Comparison of ENCODE assay signal across 1 cellular context in genomic region chr1:148371551-148371994, GRCh38.
TF ChIP-seq lines count a peak whose summit lies in the region.
"Not testable (repeated sequence)": the region's sequence is repeated elsewhere in the genome, so short reads cannot be mapped to it uniquely, and the experiment has no call there.

No MANE protein-coding gene starts in this region.

TF ChIP-seq in K562, 482 proteins besides CTCF, POLR2A, EP300 and RAD21 (continued from another document):
- 0 out of 2 replicates have a peak, but pooled peaks have one; percentile 28 for TF ChIP-seq CHAMP1 (IDR thresholded peaks at IDR 0.05)
- peak; percentile 35; the same call in 1 of the 2 replicates for TF ChIP-seq ESRRA (IDR thresholded peaks at IDR 0.05; ENCODE audit: borderline replicate concordance, low read depth)
- peak; percentile 56; the same call in 1 of the 2 replicates for TF ChIP-seq STAG1 (CRISPR knock-in tag; IDR thresholded peaks at IDR 0.05; ENCODE audit: borderline replicate concordance)
- peak in 1 of 2 experiments; percentile 18; a peak in 1 of 4 replicates for TF ChIP-seq RCOR1 (IDR thresholded peaks at IDR 0.05; ENCODE audit: borderline replicate concordance in 1 of 2, low read depth in 2 of 2, low read length in 2 of 2)
- TF ChIP-seq CTBP1 (IDR thresholded peaks at IDR 0.05; ENCODE audit: borderline replicate concordance) = peak; percentile 41; the same call in 1 of the 2 replicates
- TF ChIP-seq ATF3 (IDR thresholded peaks at IDR 0.05) = not testable (repeated sequence)
- 0 out of 2 replicates have a peak, but pooled peaks have one; percentile 25 for TF ChIP-seq ATF3 (CRISPR knock-in tag; conservative IDR thresholded peaks at IDR 0.05)
